Comparison of ENCODE assay signal across 1 cellular context in the genomic region with DNA sequence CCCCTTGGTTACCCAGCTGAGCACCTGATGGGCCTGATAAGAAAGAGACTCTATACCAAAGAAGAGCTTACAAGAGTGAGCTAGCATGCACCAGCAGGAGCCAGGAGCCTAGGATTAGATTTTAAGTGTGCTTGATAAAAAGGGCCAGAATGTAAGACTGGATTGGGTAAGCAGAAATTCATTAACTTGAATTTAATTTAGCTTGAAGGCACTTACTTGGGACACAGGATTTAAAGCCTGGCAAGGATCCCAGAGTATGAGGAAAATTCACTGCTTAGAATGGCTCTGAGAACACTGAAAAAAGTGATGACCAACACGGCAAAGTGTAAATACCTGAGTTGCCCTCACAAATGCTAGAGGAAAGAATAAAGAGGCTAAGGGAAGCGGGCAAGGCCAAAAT.
TF ChIP-seq lines count a peak whose summit lies in the region.

No MANE protein-coding gene starts in this region.

TF ChIP-seq in HEK293, 187 proteins besides CTCF, POLR2A, EP300 and RAD21 (continued from another document):
- TF ChIP-seq, protein P1, sequence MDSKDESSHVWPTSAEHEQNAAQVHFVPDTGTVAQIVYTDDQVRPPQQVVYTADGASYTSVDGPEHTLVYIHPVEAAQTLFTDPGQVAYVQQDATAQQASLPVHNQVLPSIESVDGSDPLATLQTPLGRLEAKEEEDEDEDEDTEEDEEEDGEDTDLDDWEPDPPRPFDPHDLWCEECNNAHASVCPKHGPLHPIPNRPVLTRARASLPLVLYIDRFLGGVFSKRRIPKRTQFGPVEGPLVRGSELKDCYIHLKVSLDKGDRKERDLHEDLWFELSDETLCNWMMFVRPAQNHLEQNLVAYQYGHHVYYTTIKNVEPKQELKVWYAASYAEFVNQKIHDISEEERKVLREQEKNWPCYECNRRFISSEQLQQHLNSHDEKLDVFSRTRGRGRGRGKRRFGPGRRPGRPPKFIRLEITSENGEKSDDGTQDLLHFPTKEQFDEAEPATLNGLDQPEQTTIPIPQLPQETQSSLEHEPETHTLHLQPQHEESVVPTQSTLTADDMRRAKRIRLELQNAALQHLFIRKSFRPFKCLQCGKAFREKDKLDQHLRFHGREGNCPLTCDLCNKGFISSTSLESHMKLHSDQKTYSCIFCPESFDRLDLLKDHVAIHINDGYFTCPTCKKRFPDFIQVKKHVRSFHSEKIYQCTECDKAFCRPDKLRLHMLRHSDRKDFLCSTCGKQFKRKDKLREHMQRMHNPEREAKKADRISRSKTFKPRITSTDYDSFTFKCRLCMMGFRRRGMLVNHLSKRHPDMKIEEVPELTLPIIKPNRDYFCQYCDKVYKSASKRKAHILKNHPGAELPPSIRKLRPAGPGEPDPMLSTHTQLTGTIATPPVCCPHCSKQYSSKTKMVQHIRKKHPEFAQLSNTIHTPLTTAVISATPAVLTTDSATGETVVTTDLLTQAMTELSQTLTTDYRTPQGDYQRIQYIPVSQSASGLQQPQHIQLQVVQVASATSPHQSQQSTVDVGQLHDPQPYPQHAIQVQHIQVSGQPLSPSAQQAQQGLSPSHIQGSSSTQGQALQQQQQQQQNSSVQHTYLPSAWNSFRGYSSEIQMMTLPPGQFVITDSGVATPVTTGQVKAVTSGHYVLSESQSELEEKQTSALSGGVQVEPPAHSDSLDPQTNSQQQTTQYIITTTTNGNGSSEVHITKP (tag by site-specific recombination; IDR thresholded peaks at IDR 0.05), result 0 out of 2 replicates have a peak, but pooled peaks have one; percentile 1
- TF ChIP-seq ZNF623 (tag by site-specific recombination; IDR thresholded peaks at IDR 0.05), result no peak
- TF ChIP-seq ZNF626 (tag by site-specific recombination; IDR thresholded peaks at IDR 0.05), result no peak
- no peak for TF ChIP-seq ZFP69B (tag by site-specific recombination; IDR thresholded peaks at IDR 0.05)
- peak; percentile 38; the same call in 1 of the 2 replicates for TF ChIP-seq ZBTB17 (tag by site-specific recombination; IDR thresholded peaks at IDR 0.05)
